Comparison of ENCODE assay signal across 9 cellular contexts in the genomic region with DNA sequence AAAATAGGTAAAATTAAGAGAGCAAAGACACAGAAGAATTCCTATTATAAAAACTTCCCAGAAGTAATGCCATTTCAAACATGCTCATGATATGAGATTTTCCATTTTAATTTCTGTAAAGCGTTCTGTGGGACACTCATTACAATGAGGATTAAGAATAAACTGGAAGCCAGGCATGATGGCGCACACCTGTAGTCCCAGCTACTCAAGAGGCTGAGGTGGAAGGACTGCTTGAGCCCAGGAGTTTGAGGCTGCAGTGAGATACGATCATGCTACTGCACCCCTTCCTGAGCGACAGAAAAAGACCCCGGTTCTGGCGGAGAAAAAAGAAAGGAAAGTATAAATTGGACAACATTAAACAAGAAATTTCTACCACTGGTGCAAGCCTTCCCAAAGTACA. TPM values are rescaled to one million over a fixed set of nuclear protein-coding genes. Genes with fewer than 3 reads are reported as not detected.
DNase-seq lines count a peak whose midpoint lies in the region; ATAC-seq and TF ChIP-seq lines count a peak whose summit lies in the region.
"Had no signal": no experiment of that assay in that cellular context is flagged by ENCODE, and none has a peak within 500 bp of the region (broad histone marks: within the 10 kb centered on the region; RNA-seq: fewer than 3 reads in every experiment).

No MANE protein-coding gene starts in this region.

- H3K27ac Mint-ChIP-seq in stimulated activated naive CD8-positive, alpha-beta T cell treated with anti-CD3 and anti-CD28 coated beads, Interleukin-15, Interleukin-2, amounts not matched to agents 100 ng/mL and 50 ng/mL, for 24 hours, result no peak overlapping the region

- ATAC-seq in stimulated activated naive CD8-positive, alpha-beta T cell treated with anti-CD3 and anti-CD28 coated beads, Interleukin-15, Interleukin-2, amounts not matched to agents 100 U/mL and 50 U/mL, for 24 hours, result no peak
- ATAC-seq in HG03045 (IDR thresholded peaks at IDR 0.05; ENCODE audit: unreplicated experiment) (no peak), GM21515 (IDR thresholded peaks at IDR 0.05; ENCODE audit: unreplicated experiment) (no peak)

- H3K4me2 ChIP-seq in SU-DHL-6 (ENCODE audit: low read depth, low read length, poor library complexity, severe bottlenecking) (peak overlapping the region; percentile 68), hepatocyte (peak overlapping the region; percentile 94)

- peaks cover 37% of the 10 kb centered on the region for H3K36me3 Mint-ChIP-seq in stimulated activated naive CD8-positive, alpha-beta T cell treated with anti-CD3 and anti-CD28 coated beads, Interleukin-15, Interleukin-2, amounts not matched to agents 100 ng/mL and 50 ng/mL, for 24 hours (ENCODE audit: low read depth)

- peaks cover 29% of the 10 kb centered on the region for H3K4me1 Mint-ChIP-seq in stimulated activated naive CD8-positive, alpha-beta T cell treated with anti-CD3 and anti-CD28 coated beads, Interleukin-15, Interleukin-2, amounts not matched to agents 100 ng/mL and 50 ng/mL, for 24 hours (ENCODE audit: low read depth)

- no peaks in the 10 kb centered on the region for H3K9me3 ChIP-seq in SU-DHL-6 (ENCODE audit: insufficient read depth, low read length)
- H3K9me3 ChIP-seq in hepatocyte (ENCODE audit: low read depth), result no peaks in the 10 kb centered on the region

- in situ Hi-C loops in KBM-7 (cut with MboI; ENCODE audit: low pct_unique_long_range_greater_than_20kb, low sequenced_read_pairs), result no loop called here

- peak overlapping the region; percentile 100 for H3K4me3 Mint-ChIP-seq in stimulated activated naive CD8-positive, alpha-beta T cell treated with anti-CD3 and anti-CD28 coated beads, Interleukin-15, Interleukin-2, amounts not matched to agents 100 ng/mL and 50 ng/mL, for 24 hours

- no peaks in the 10 kb centered on the region; the same call in 1 of the 2 replicates for H4K20me1 ChIP-seq in SU-DHL-6 (ENCODE audit: low read depth, low read length)
- H4K20me1 ChIP-seq in hepatocyte (ENCODE audit: insufficient read depth, poor library complexity, severe bottlenecking), result no peaks in the 10 kb centered on the region

- TF ChIP-seq CTCF in SU-DHL-6 (IDR thresholded peaks at IDR 0.05; ENCODE audit: insufficient read depth, low read length, poor library complexity, severe bottlenecking) (no peak), hepatocyte (IDR thresholded peaks at IDR 0.05; ENCODE audit: poor library complexity) (no peak)

- no peak for DNase-seq in stimulated activated naive CD8-positive, alpha-beta T cell treated with anti-CD3 and anti-CD28 coated beads, Interleukin-15, Interleukin-2, amounts not matched to agents 100 U/mL and 50 U/mL, for 24 hours
- DNase-seq in hepatocyte (ENCODE audit: low spot score) (no peak), KBM-7 (no peak), NCI-H2107 (lab: John Stamatoyannopoulos, UW) (no peak)
- DNase-seq: GDM1 had no signal

- H3K9me3 Mint-ChIP-seq in stimulated activated naive CD8-positive, alpha-beta T cell treated with anti-CD3 and anti-CD28 coated beads, Interleukin-15, Interleukin-2, amounts not matched to agents 100 ng/mL and 50 ng/mL, for 24 hours, result no peaks in the 10 kb centered on the region

- peaks cover 41% of the 10 kb centered on the region for H3K79me2 ChIP-seq in SU-DHL-6 (ENCODE audit: insufficient read depth, low read length)
- H3K79me2 ChIP-seq in hepatocyte, result peaks cover 32% of the 10 kb centered on the region

- H2AFZ ChIP-seq in SU-DHL-6 (ENCODE audit: low read depth, low read length, severe bottlenecking) (no peak overlapping the region), hepatocyte (no peak overlapping the region)

- H3K4me1 ChIP-seq in hepatocyte (ENCODE audit: insufficient read depth), result peaks cover 7% of the 10 kb centered on the region

- H3K36me3 ChIP-seq in SU-DHL-6 (ENCODE audit: low read length), result peaks cover 22% of the 10 kb centered on the region
- no peaks in the 10 kb centered on the region for H3K36me3 ChIP-seq in hepatocyte (replicated peaks; ENCODE audit: insufficient read depth, low read depth)

- no peak overlapping the region for H3K27ac ChIP-seq in SU-DHL-6 (ENCODE audit: low read depth, low read length)
- H3K27ac ChIP-seq in hepatocyte, result no peak overlapping the region

- peaks cover 12% of the 10 kb centered on the region; the same call in 1 of the 2 replicates for H3F3A ChIP-seq in SU-DHL-6 (ENCODE audit: insufficient read depth)

- WGBS in hepatocyte (ENCODE audit: low lambda C conversion rate, missing lambda C conversion rate), result 73% methylated on average over 6 of the region's 6 CpGs

- peak overlapping the region; percentile 95 for H3K9ac ChIP-seq in SU-DHL-6 (ENCODE audit: low read length)

- H3K9me2 ChIP-seq in SU-DHL-6 (replicated peaks; ENCODE audit: insufficient read depth, low read length), result no peaks in the 10 kb centered on the region
- no peaks in the 10 kb centered on the region for H3K9me2 ChIP-seq in hepatocyte (replicated peaks; ENCODE audit: insufficient read depth)

- H3K4me3 ChIP-seq in SU-DHL-6 (ENCODE audit: insufficient read depth, low read length, poor library complexity, severe bottlenecking) (peak overlapping the region; percentile 96), hepatocyte (no peak overlapping the region)

- no peaks in the 10 kb centered on the region for H3K27me3 Mint-ChIP-seq in stimulated activated naive CD8-positive, alpha-beta T cell treated with anti-CD3 and anti-CD28 coated beads, Interleukin-15, Interleukin-2, amounts not matched to agents 100 ng/mL and 50 ng/mL, for 24 hours

- H3K27me3 ChIP-seq in SU-DHL-6 (ENCODE audit: low read length) (no peaks in the 10 kb centered on the region), hepatocyte (no peaks in the 10 kb centered on the region)

RNA-seq across cellular contexts. Expression of gene DNA2, which starts 1.5 kb away (rescaled TPM):
- total RNA-seq in hepatocyte, result 6.1 and 9.3 TPM in 2 replicates
- 1.5 and 2.4 TPM in 2 replicates for polyA plus RNA-seq in hepatocyte

RNA-seq across cellular contexts. Expression of gene SLC25A16, which starts 57.0 kb away (rescaled TPM):
- 22.1 and 23.5 TPM in 2 replicates for total RNA-seq in hepatocyte
- polyA plus RNA-seq in hepatocyte, result 9.9 and 10.7 TPM in 2 replicates
